In genomic region chr19:39325778-39326680, GRCh38 we compare ENCODE assay signal across 12 cellular contexts. TPM values are rescaled to one million over a fixed set of nuclear protein-coding genes. Genes with fewer than 3 reads are reported as not detected.
DNase-seq lines count a peak whose midpoint lies in the region; ATAC-seq, FAIRE-seq and TF ChIP-seq lines count a peak whose summit lies in the region.
"Had no signal": no experiment of that assay in that cellular context is flagged by ENCODE, and none has a peak within 500 bp of the region (broad histone marks: within the 10 kb centered on the region; RNA-seq: fewer than 3 reads in every experiment).

No MANE protein-coding gene starts in this region.

- no peak for FAIRE-seq in GM19239 (lab: Jason Lieb, UNC)

- H3K36me3 Mint-ChIP-seq in GM23338 (ENCODE audit: low read depth): no peaks in the 10 kb centered on the region
- H3K36me3 Mint-ChIP-seq: naive B cell had no signal

- no peak overlapping the region for H2AFZ ChIP-seq in GM23338

- H3K9me2 ChIP-seq in GM23338 (ENCODE audit: insufficient read depth): no peaks in the 10 kb centered on the region

- H3K27ac Mint-ChIP-seq in GM23338: no peak overlapping the region

- no peak for TF ChIP-seq CTCF in GM23338 (conservative IDR thresholded peaks at IDR 0.05; ENCODE audit: low read depth in 2 of 2)

- no peak overlapping the region for H3K4me3 ChIP-seq in GM23338
- H3K4me3 ChIP-seq: Peyer's patch had no signal

- peaks cover 11% of the 10 kb centered on the region for H3K4me1 ChIP-seq in GM23338 (ENCODE audit: insufficient read depth)
- H3K4me1 ChIP-seq: Peyer's patch had no signal

- no peak for DNase-seq in activated CD4-positive, CD25-positive, alpha-beta regulatory T cell (lab: John Stamatoyannopoulos, UW)
- peak; percentile 76 for DNase-seq in GM23338 (ENCODE audit: low spot score)
- DNase-seq in hepatic stellate cell (ENCODE audit: low spot score): peak; percentile 36
- DNase-seq in GM19239 (ENCODE audit: insufficient read length, low spot score): no peak
- no peak for DNase-seq in SKM-1 treated with dmso at 0.1 percent for 144 hours (lab: John Stamatoyannopoulos, UW; ENCODE audit: unreplicated experiment)
- no peak for DNase-seq in effector CD8-positive, alpha-beta T cell (lab: John Stamatoyannopoulos, UW)
- DNase-seq: naive B cell, Peyer's patch had no signal

- 0 out of 2 replicates have a peak, but pooled peaks cover 2% of the 10 kb centered on the region for H3F3A ChIP-seq in GM23338 (replicated peaks; ENCODE audit: low read depth)

- peaks cover 4% of the 10 kb centered on the region; the same call in 1 of the 3 replicates for H3K9me3 Mint-ChIP-seq in GM23338

- H3K27ac ChIP-seq in GM23338 (ENCODE audit: low read depth): no peak overlapping the region
- H3K27ac ChIP-seq: Peyer's patch had no signal

- H3K4me1 Mint-ChIP-seq in GM23338: peaks cover 17% of the 10 kb centered on the region

- no peak overlapping the region; the same call in 2 of the 3 replicates for H3K4me3 Mint-ChIP-seq in GM23338
- H3K4me3 Mint-ChIP-seq: naive B cell had no signal

- H3K36me3 ChIP-seq in GM23338 (ENCODE audit: insufficient read depth): no peaks in the 10 kb centered on the region
- H3K36me3 ChIP-seq: Peyer's patch had no signal

- H3K27me3 ChIP-seq in GM23338 (ENCODE audit: insufficient read depth): 0 out of 2 replicates have a peak, but pooled peaks cover 4% of the 10 kb centered on the region
- H3K27me3 ChIP-seq: Peyer's patch had no signal

- no peak overlapping the region for H3K4me2 ChIP-seq in GM23338

- H3K79me2 ChIP-seq in GM23338 (replicated peaks; ENCODE audit: insufficient read depth): no peaks in the 10 kb centered on the region

- no peaks in the 10 kb centered on the region for H4K20me1 ChIP-seq in GM23338 (replicated peaks; ENCODE audit: insufficient read depth)

- peaks cover 30% of the 10 kb centered on the region for H3K27me3 Mint-ChIP-seq in GM23338 (ENCODE audit: insufficient read depth, low read depth, poor library complexity)
- H3K27me3 Mint-ChIP-seq: naive B cell had no signal

- ATAC-seq in activated CD4-positive, CD25-positive, alpha-beta regulatory T cell treated with anti-CD3 and anti-CD28 coated beads, Interleukin-2, amount 50 U/mL, for 24 hours: peak; percentile 46 to 57
- ATAC-seq in GM23338: peak; percentile 56
- ATAC-seq in SK-N-SH treated with all-trans-retinoic acid at 6 μM for 48 hours: peak; percentile 45; the same call in 2 of the 3 replicates

TF ChIP-seq in GM23338, 12 proteins besides CTCF, POLR2A, EP300 and RAD21:
- TF ChIP-seq EZH2 (IDR thresholded peaks at IDR 0.05; ENCODE audit: low read depth, unreplicated experiment) (no peak), POLR2AphosphoS5 (IDR thresholded peaks at IDR 0.05; ENCODE audit: low read depth) (no peak), ZNF114 (CRISPR knock-in tag; IDR thresholded peaks at IDR 0.05) (no peak), ETS1 (IDR thresholded peaks at IDR 0.05) (no peak), NANOG (IDR thresholded peaks at IDR 0.05; ENCODE audit: borderline replicate concordance) (no peak), EZH2phosphoT487 (IDR thresholded peaks at IDR 0.05; ENCODE audit: unreplicated experiment) (no peak), STAT1 (IDR thresholded peaks at IDR 0.05; ENCODE audit: unreplicated experiment) (no peak), CREB1 (CRISPR knock-in tag; IDR thresholded peaks at IDR 0.05; ENCODE audit: low read depth) (no peak)

TF ChIP-seq in SK-N-SH treated with all-trans-retinoic acid at 6 μM for 48 hours, 23 proteins besides CTCF, POLR2A, EP300 and RAD21:
- no peak for TF ChIP-seq CSRNP3 (CRISPR knock-in tag; IDR thresholded peaks at IDR 0.05)
- TF ChIP-seq, protein P1, sequence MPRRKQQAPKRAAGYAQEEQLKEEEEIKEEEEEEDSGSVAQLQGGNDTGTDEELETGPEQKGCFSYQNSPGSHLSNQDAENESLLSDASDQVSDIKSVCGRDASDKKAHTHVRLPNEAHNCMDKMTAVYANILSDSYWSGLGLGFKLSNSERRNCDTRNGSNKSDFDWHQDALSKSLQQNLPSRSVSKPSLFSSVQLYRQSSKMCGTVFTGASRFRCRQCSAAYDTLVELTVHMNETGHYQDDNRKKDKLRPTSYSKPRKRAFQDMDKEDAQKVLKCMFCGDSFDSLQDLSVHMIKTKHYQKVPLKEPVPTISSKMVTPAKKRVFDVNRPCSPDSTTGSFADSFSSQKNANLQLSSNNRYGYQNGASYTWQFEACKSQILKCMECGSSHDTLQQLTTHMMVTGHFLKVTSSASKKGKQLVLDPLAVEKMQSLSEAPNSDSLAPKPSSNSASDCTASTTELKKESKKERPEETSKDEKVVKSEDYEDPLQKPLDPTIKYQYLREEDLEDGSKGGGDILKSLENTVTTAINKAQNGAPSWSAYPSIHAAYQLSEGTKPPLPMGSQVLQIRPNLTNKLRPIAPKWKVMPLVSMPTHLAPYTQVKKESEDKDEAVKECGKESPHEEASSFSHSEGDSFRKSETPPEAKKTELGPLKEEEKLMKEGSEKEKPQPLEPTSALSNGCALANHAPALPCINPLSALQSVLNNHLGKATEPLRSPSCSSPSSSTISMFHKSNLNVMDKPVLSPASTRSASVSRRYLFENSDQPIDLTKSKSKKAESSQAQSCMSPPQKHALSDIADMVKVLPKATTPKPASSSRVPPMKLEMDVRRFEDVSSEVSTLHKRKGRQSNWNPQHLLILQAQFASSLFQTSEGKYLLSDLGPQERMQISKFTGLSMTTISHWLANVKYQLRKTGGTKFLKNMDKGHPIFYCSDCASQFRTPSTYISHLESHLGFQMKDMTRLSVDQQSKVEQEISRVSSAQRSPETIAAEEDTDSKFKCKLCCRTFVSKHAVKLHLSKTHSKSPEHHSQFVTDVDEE (CRISPR knock-in tag; IDR thresholded peaks at IDR 0.05): no peak
- no peak for TF ChIP-seq ZFP3 (CRISPR knock-in tag; IDR thresholded peaks at IDR 0.05)
- TF ChIP-seq POU6F1 (CRISPR knock-in tag; IDR thresholded peaks at IDR 0.05; ENCODE audit: borderline replicate concordance, low read depth): no peak
- TF ChIP-seq PATZ1 (CRISPR knock-in tag; IDR thresholded peaks at IDR 0.05; ENCODE audit: borderline replicate concordance): no peak
- no peak for TF ChIP-seq ZNF8 (CRISPR knock-in tag; IDR thresholded peaks at IDR 0.05)
- no peak for TF ChIP-seq BACH2 (CRISPR knock-in tag; IDR thresholded peaks at IDR 0.05; ENCODE audit: borderline replicate concordance)
- no peak for TF ChIP-seq OSR1 (CRISPR knock-in tag; IDR thresholded peaks at IDR 0.05)

RNA-seq across cellular contexts. Expression of gene LRFN1, which starts 5.4 kb away (rescaled TPM):
- 8.1 and 10.0 TPM in 2 replicates for total RNA-seq in GM23338 (2014; rRNA removed; shearing (Covaris generic))
- 3.2 and 4.1 TPM in 2 replicates for polyA plus RNA-seq in GM23338 (2016; fragmentation: Nextera tagmentation; extraction: Ambion mirVana)

RNA-seq across cellular contexts. Expression of gene GMFG, which starts 9.8 kb away (rescaled TPM):
- total RNA-seq in GM23338 (2014; rRNA removed; shearing (Covaris generic)): not detected in 2 replicates
- polyA plus RNA-seq in GM23338 (2016; fragmentation: Nextera tagmentation; extraction: Ambion mirVana): 1.0 and 1.3 TPM in 2 replicates
- polyA plus RNA-seq: keratinocyte had no signal

RNA-seq across cellular contexts. Expression of gene SAMD4B, which starts 16.2 kb away (rescaled TPM):
- total RNA-seq in GM23338 (2014; rRNA removed; shearing (Covaris generic)): 124 and 172 TPM in 2 replicates
- polyA plus RNA-seq in GM23338 (2016; fragmentation: Nextera tagmentation; extraction: Ambion mirVana): 104 and 107 TPM in 2 replicates

RNA-seq across cellular contexts. Expression of gene IFNL1, which starts 29.8 kb away (rescaled TPM):
- not detected in 2 replicates for total RNA-seq in GM23338 (2014; rRNA removed; shearing (Covaris generic))
- not detected in 2 replicates for polyA plus RNA-seq in GM23338 (2016; fragmentation: Nextera tagmentation; extraction: Ambion mirVana)
- total RNA-seq: Peyer's patch, urinary bladder had no signal
- polyA plus RNA-seq: keratinocyte, urinary bladder had no signal

RNA-seq across cellular contexts. Expression of gene IFNL2, which starts 57.8 kb away (rescaled TPM):
- total RNA-seq in GM23338 (2014; rRNA removed; shearing (Covaris generic)): not detected in 2 replicates
- polyA plus RNA-seq in GM23338 (2016; fragmentation: Nextera tagmentation; extraction: Ambion mirVana): not detected in 2 replicates
- total RNA-seq: Peyer's patch, urinary bladder had no signal
- polyA plus RNA-seq: keratinocyte, urinary bladder had no signal

Comparison
In these comparisons a context has a peak if more than half of its experiments do, and no peak if none do; other contexts are left out.
1. DNase-seq: peak in GM23338 (single experiment) and hepatic stellate cell (single experiment); none in activated CD4-positive, CD25-positive, alpha-beta regulatory T cell (0 of 4), GM19239 (single experiment), SKM-1 treated with dmso at 0.1 percent for 144 hours (single experiment) and effector CD8-positive, alpha-beta T cell (single experiment).
2. Peak in every context shown above with its lines, with median percentiles within 50 percentile points of each other: ATAC-seq.